ENCODE assay signal across 8 cellular contexts in the genomic region with DNA sequence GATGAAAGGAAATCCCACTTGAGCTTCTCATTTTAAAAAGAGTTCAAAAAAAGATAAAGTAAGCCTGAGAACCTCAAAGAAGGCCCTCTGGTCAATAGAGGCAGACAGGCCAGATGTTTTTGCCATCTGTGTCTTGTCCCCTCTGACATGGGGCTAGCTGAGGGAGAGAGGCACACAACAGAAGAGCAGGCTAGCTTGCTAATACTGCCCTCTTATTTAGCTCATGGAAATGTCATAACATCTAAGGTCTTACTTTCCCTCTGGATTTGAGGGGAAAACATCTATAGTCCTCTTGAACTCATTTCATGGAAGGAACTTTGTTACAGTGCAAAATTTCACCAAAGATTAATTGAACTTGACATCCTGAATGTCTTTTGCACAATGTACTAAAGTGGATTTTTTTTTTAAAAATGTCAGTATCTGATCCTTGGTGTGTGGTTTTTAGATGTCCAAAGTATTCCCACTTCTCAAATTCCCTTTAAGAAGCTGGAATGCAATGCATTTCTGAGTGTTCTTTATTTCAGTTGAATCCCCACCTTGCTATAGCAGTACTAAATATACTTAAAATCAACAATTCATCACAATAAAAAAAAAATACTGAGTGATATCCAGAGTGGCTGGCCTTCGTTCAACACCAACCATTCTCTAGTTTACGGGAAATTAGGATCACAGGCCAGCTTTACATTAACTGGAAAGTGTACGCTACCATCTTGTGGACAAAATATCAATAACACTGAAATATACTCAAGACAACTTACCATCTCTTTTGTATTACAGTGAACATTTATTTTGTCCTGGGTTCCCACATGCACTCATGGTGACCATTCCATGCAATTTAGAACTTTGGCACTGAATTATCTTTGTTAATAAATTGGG.
A peak's percentile ranks its signal among the peaks of the same experiment; 100 is the strongest.
DNase-seq lines count a peak whose midpoint lies in the region; ATAC-seq and TF ChIP-seq lines count a peak whose summit lies in the region.

No MANE protein-coding gene starts in this region.

- H3K9me3 ChIP-seq in BE2C (no peaks in the 10 kb centered on the region), RWPE2 (ENCODE audit: severe bottlenecking) (no peaks in the 10 kb centered on the region), right atrium auricular region (no peaks in the 10 kb centered on the region)

- H3K27ac ChIP-seq in RWPE2 (ENCODE audit: poor library complexity, severe bottlenecking) (no peak overlapping the region), right atrium auricular region (no peak overlapping the region)

- TF ChIP-seq CTCF in BE2C (IDR thresholded peaks at IDR 0.05; ENCODE audit: low read depth, low read length) (0 out of 2 replicates have a peak, but pooled peaks have one; percentile 10), RWPE2 (IDR thresholded peaks at IDR 0.05; ENCODE audit: poor library complexity, severe bottlenecking) (peak; percentile 46), right atrium auricular region (IDR thresholded peaks at IDR 0.05) (peak in 1 of 2 donors; percentile 41)

- H3K27me3 ChIP-seq in BE2C (no peaks in the 10 kb centered on the region; the same call in 1 of the 2 replicates), RWPE2 (ENCODE audit: insufficient read depth, poor library complexity, severe bottlenecking) (no peaks in the 10 kb centered on the region), right atrium auricular region (no peaks in the 10 kb centered on the region)

- DNase-seq in BE2C (no peak), HS-5 (ENCODE audit: low read depth) (peak; percentile 20), RWPE2 (ENCODE audit: low spot score) (no peak), kidney glomerular epithelial cell (lab: John Stamatoyannopoulos, UW) (peak; percentile 39), right atrium auricular region (ENCODE audit: low spot score) (no peak), GM19240 (ENCODE audit: insufficient read length, low spot score) (no peak), GF-D8 (lab: John Stamatoyannopoulos, UW) (no peak)

- H3K36me3 ChIP-seq in BE2C (no peaks in the 10 kb centered on the region), RWPE2 (ENCODE audit: low read depth) (no peaks in the 10 kb centered on the region), right atrium auricular region (no peaks in the 10 kb centered on the region)

- no peaks in the 10 kb centered on the region for H3K4me1 ChIP-seq in BE2C
- H3K4me1 ChIP-seq in RWPE2 (ENCODE audit: insufficient read depth, poor library complexity, severe bottlenecking): no peaks in the 10 kb centered on the region
- no peaks in the 10 kb centered on the region for H3K4me1 ChIP-seq in right atrium auricular region

- ATAC-seq in RWPE2 (ENCODE audit: low read depth) (0 out of 3 replicates have a peak, but pooled peaks have one; percentile 40), GM18868 (IDR thresholded peaks at IDR 0.05; ENCODE audit: unreplicated experiment) (no peak)

- H3K4me3 ChIP-seq in BE2C (ENCODE audit: low read depth, low read length): no peak overlapping the region
- H3K4me3 ChIP-seq in RWPE2 (ENCODE audit: severe bottlenecking): no peak overlapping the region
- no peak overlapping the region for H3K4me3 ChIP-seq in right atrium auricular region

Comparison
In these comparisons a context has a peak if more than half of its experiments do, and no peak if none do; other contexts are left out.
1. DNase-seq: peak in HS-5 (single experiment) and kidney glomerular epithelial cell (single experiment); none in BE2C (single experiment), RWPE2 (single experiment), right atrium auricular region (single experiment), GM19240 (single experiment) and GF-D8 (single experiment).